20 cellular contexts compared by ENCODE assay signal in genomic region chr21:28431022-28431421, GRCh38.
DNase-seq lines count a peak whose midpoint lies in the region; ATAC-seq and TF ChIP-seq lines count a peak whose summit lies in the region.
"Had no signal": no experiment of that assay in that cellular context is flagged by ENCODE, and none has a peak within 500 bp of the region (broad histone marks: within the 10 kb centered on the region; RNA-seq: fewer than 3 reads in every experiment).

No MANE protein-coding gene starts in this region.

- peaks cover 25% of the 10 kb centered on the region for H3K4me1 ChIP-seq in PC-3 (ENCODE audit: insufficient read depth, low read length)
- no peaks in the 10 kb centered on the region for H3K4me1 ChIP-seq in CD8-positive, alpha-beta memory T cell (ENCODE audit: insufficient read depth, low read length)
- H3K4me1 ChIP-seq: BLaER1 had no signal

- no peaks in the 10 kb centered on the region for H3K27me3 ChIP-seq in PC-3 (ENCODE audit: low read length)
- H3K27me3 ChIP-seq in CD8-positive, alpha-beta memory T cell (ENCODE audit: insufficient read depth, low read length, poor library complexity, severe bottlenecking), result no peaks in the 10 kb centered on the region
- H3K27me3 ChIP-seq: BLaER1 had no signal

- CTCF ChIA-PET in PC-3 (lab: Charles Lee), result no interaction called here
- CTCF ChIA-PET in CD8-positive, alpha-beta memory T cell (lab: Charles Lee), result interaction anchor here (1.0 kb wide), 1 partner anchor 10 kb away, joined by 3 read pairs; no protein-coding TSS in a partner anchor

- no peak overlapping the region for H3K9ac ChIP-seq in PC-3 (ENCODE audit: low read length)
- H3K9ac ChIP-seq: BLaER1, KMS-11 had no signal

- H3K9me3 Mint-ChIP-seq in CD8-positive, alpha-beta memory T cell, result no peaks in the 10 kb centered on the region
- H3K9me3 Mint-ChIP-seq: CD4-positive, alpha-beta T cell had no signal

- TF ChIP-seq CTCF in PC-3 (conservative IDR thresholded peaks at IDR 0.05; ENCODE audit: low read depth, low read length), result no peak
- no peak for TF ChIP-seq CTCF in fibroblast of the aortic adventitia (IDR thresholded peaks at IDR 0.05; ENCODE audit: insufficient read depth, low read length)

- H3K4me3 Mint-ChIP-seq in CD8-positive, alpha-beta memory T cell, result no peak overlapping the region
- H3K4me3 Mint-ChIP-seq: CD4-positive, alpha-beta T cell had no signal

- H3K9me3 ChIP-seq in PC-3 (ENCODE audit: low read length), result no peaks in the 10 kb centered on the region
- no peaks in the 10 kb centered on the region for H3K9me3 ChIP-seq in CD8-positive, alpha-beta memory T cell (ENCODE audit: low read length)
- H3K9me3 ChIP-seq: BLaER1 had no signal

- DNase-seq in HCEC 1CT (peak; percentile 59), PC-3 (peak; percentile 32), fibroblast of the aortic adventitia (ENCODE audit: low read depth) (peak; percentile 65), DMS79 treated with DMSO at 0.1 percent for 48 hours (lab: John Stamatoyannopoulos, UW) (no peak)
- DNase-seq in CD8-positive, alpha-beta memory T cell, result no peak
- DNase-seq: ACHN; Caco-2; CD4-positive, alpha-beta T cell; GF-D8; MV-4-11; NCI-H1694 treated with DMSO at 0.1 percent for 48 hours; NCI-H446 treated with DMSO at 0.1 percent for 48 hours; NCI-H526 treated with DMSO at 0.1 percent for 48 hours; OCI-M1; Right ventricle myocardium superior had no signal

- ATAC-seq in PC-3, result no peak
- ATAC-seq in GM18502 (IDR thresholded peaks at IDR 0.05; ENCODE audit: poor library complexity, unreplicated experiment), result no peak
- ATAC-seq in HG03521 (IDR thresholded peaks at IDR 0.05; ENCODE audit: unreplicated experiment), result no peak

- no peaks in the 10 kb centered on the region for H3F3A ChIP-seq in PC-3 (ENCODE audit: low read length, unreplicated experiment)

- no peaks in the 10 kb centered on the region for H3K27me3 Mint-ChIP-seq in CD8-positive, alpha-beta memory T cell
- H3K27me3 Mint-ChIP-seq: CD4-positive, alpha-beta T cell had no signal

- no peak overlapping the region for H2AFZ ChIP-seq in PC-3 (ENCODE audit: low read length)

- H3K36me3 ChIP-seq in PC-3 (ENCODE audit: low read depth, low read length), result no peaks in the 10 kb centered on the region
- H3K36me3 ChIP-seq in CD8-positive, alpha-beta memory T cell (ENCODE audit: insufficient read depth, low read length), result no peaks in the 10 kb centered on the region
- H3K36me3 ChIP-seq: BLaER1 had no signal

- no peaks in the 10 kb centered on the region for H3K4me1 Mint-ChIP-seq in CD8-positive, alpha-beta memory T cell

- no peaks in the 10 kb centered on the region for H4K20me1 ChIP-seq in PC-3 (ENCODE audit: low read length)
- H4K20me1 ChIP-seq: BLaER1 had no signal

- H3K79me2 ChIP-seq in PC-3 (ENCODE audit: low read length), result no peaks in the 10 kb centered on the region

- no TSS peak for BruUV-seq in PC-3 (replicated peaks; lab: Mats Ljungman, UMichigan)

- H3K4me2 ChIP-seq in PC-3 (ENCODE audit: low read length), result no peak overlapping the region
- H3K4me2 ChIP-seq: BLaER1, KMS-11 had no signal

- H3K27ac Mint-ChIP-seq in CD8-positive, alpha-beta memory T cell, result no peak overlapping the region
- H3K27ac Mint-ChIP-seq: CD4-positive, alpha-beta T cell had no signal

- POLR2A ChIA-PET in PC-3 (lab: Charles Lee; ENCODE audit: unreplicated experiment), result no interaction called here
- POLR2A ChIA-PET in CD8-positive, alpha-beta memory T cell (lab: Charles Lee), result no interaction called here

- intact Hi-C loops in PC-3 (cut with micrococcal nuclease), result loop anchor here (10.0 kb wide), 1 partner anchor 204 kb away; no protein-coding TSS in a partner anchor

- H3K9me2 ChIP-seq in PC-3 (replicated peaks; ENCODE audit: low read length), result no peaks in the 10 kb centered on the region

- H3K4me3 ChIP-seq in PC-3 (ENCODE audit: low read length) (no peak overlapping the region), fibroblast of the aortic adventitia (ENCODE audit: low read depth, low read length) (no peak overlapping the region)
- no peak overlapping the region for H3K4me3 ChIP-seq in CD8-positive, alpha-beta memory T cell (ENCODE audit: low read length)
- H3K4me3 ChIP-seq: BLaER1, SK-N-MC had no signal

- H3K36me3 Mint-ChIP-seq in CD8-positive, alpha-beta memory T cell, result peaks cover 0 to 5% (median 0%) of the 10 kb centered on the region in 3 donors

- no peak overlapping the region for H3K27ac ChIP-seq in PC-3 (ENCODE audit: low read length)
- no peak overlapping the region for H3K27ac ChIP-seq in CD8-positive, alpha-beta memory T cell (ENCODE audit: low read depth, low read length)
- H3K27ac ChIP-seq: BLaER1, KMS-11, SK-N-MC had no signal

Comparison
In these comparisons a context has a peak if more than half of its experiments do, and no peak if none do; other contexts are left out.
1. DNase-seq: peak in HCEC 1CT (single experiment), PC-3 (single experiment) and fibroblast of the aortic adventitia (single experiment); none in CD8-positive, alpha-beta memory T cell (0 of 5) and DMS79 treated with DMSO at 0.1 percent for 48 hours (single experiment).